Comparison of ENCODE assay signal across 17 cellular contexts in genomic region chr12:820336-820735, GRCh38.
"Had no signal": no experiment of that assay in that cellular context is flagged by ENCODE, and none has a peak within 500 bp of the region (broad histone marks: within the 10 kb centered on the region; RNA-seq: fewer than 3 reads in every experiment).

No MANE protein-coding gene starts in this region.

- H3K27ac ChIP-seq: adrenal gland, pancreas, SK-N-MC, suprapubic skin had no signal

- H3K4me3 ChIP-seq: adrenal gland, gastroesophageal sphincter, pancreas, SK-N-MC, suprapubic skin had no signal

- H3K27ac Mint-ChIP-seq: type B pancreatic cell, WTC11 had no signal

- H3K9me3 Mint-ChIP-seq: type B pancreatic cell, WTC11 had no signal

- H3K36me3 ChIP-seq: adrenal gland, gastroesophageal sphincter, pancreas had no signal

- H3K27me3 Mint-ChIP-seq: type B pancreatic cell had no signal

- H3K4me1 ChIP-seq: pancreas had no signal

- ATAC-seq: gastroesophageal sphincter; left ventricle myocardium superior; pancreas; stimulated activated naive CD8-positive, alpha-beta T cell treated with anti-CD3 and anti-CD28 coated beads, Interleukin-15, Interleukin-2, amounts not matched to agents 100 U/mL and 50 U/mL, for 24 hours; WTC11 had no signal

- DNase-seq: activated CD4-positive, alpha-beta T cell treated with anti-CD3 and anti-CD28 coated beads, Interleukin-2, amount 50 U/mL, for 4 hours; activated effector memory CD4-positive, alpha-beta T cell treated with Interleukin-2 at 50 U/mL for 16 hours; adrenal gland; caudate nucleus; cortex of kidney; effector CD8-positive, alpha-beta T cell; kidney; left ventricle myocardium superior; mesenchymal stem cell; pancreas; stimulated activated CD4-positive, alpha-beta T cell treated with anti-CD3 and anti-CD28 coated beads, Interleukin-2, amount 100 ng/mL, for 48 hours; stimulated activated naive CD8-positive, alpha-beta T cell treated with anti-CD3 and anti-CD28 coated beads, Interleukin-15, Interleukin-2, amounts not matched to agents 100 U/mL and 50 U/mL, for 24 hours had no signal

- H3K9me3 ChIP-seq: adrenal gland, pancreas, suprapubic skin had no signal

- H3K27me3 ChIP-seq: adrenal gland, gastroesophageal sphincter, pancreas, suprapubic skin had no signal

- H3K4me3 Mint-ChIP-seq: type B pancreatic cell, WTC11 had no signal
